In the genomic region with DNA sequence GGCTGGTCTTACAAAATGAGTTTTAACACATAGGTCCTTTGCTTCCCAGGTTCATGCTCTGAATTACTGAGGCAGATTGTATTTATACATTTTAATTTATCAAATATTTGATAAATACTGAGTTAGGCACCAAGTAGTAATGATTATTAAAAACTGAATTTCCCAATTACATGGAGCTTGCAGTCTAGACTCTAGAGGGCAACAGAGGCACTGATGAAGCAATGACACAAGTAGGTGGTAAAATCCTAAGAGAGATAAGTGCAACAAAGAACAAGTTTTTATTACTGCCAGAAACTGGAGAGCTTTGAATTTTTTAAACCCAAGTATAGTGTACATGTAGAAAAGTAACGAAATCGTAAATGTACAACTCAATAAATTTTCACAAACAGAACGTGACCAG, we compare ENCODE assay signal across 9 cellular contexts.
A peak's percentile ranks its signal among the peaks of the same experiment; 100 is the strongest.
DNase-seq lines count a peak whose midpoint lies in the region; ATAC-seq and TF ChIP-seq lines count a peak whose summit lies in the region.
"Had no signal": no experiment of that assay in that cellular context is flagged by ENCODE, and none has a peak within 500 bp of the region (broad histone marks: within the 10 kb centered on the region; RNA-seq: fewer than 3 reads in every experiment).

No MANE protein-coding gene starts in this region.

- intact Hi-C loops in heart right ventricle (cut with DNase I), result loop anchor here in 8 of 10 donors (5.0 to 10.0 kb wide), 4 partner anchors 57 to 573 kb away; a partner anchor contains a TSS
- intact Hi-C loops in sigmoid colon (cut with DNase I), result loop anchor here (10.0 kb wide), 1 partner anchor 403 kb away; a partner anchor contains a TSS

- 88 to 91% methylated on average over 3 of the region's 3 CpGs for WGBS in heart right ventricle, 2 donors
- 16 to 57% methylated on average over 3 of the region's 3 CpGs for WGBS in sigmoid colon, 2 donors

- in situ Hi-C loops in G401 (cut with HindIII; ENCODE audit: low sequenced_read_pairs), result no loop called here

- H3K4me1 ChIP-seq in heart right ventricle, result no peaks in the 10 kb centered on the region
- H3K4me1 ChIP-seq in sigmoid colon, result no peaks in the 10 kb centered on the region

- H3K9me3 ChIP-seq in WERI-Rb-1 (ENCODE audit: severe bottlenecking) (no peaks in the 10 kb centered on the region), heart right ventricle (no peaks in the 10 kb centered on the region), sigmoid colon (peaks cover 0 to under 1% (median 0%) of the 10 kb centered on the region in 4 donors)

- 0 out of 2 replicates have a peak, but pooled peaks have one; percentile 19 for TF ChIP-seq CTCF in WERI-Rb-1 (IDR thresholded peaks at IDR 0.05; ENCODE audit: low read depth, low read length)
- TF ChIP-seq CTCF in heart right ventricle (IDR thresholded peaks at IDR 0.05), result peak in 8 of 9 donors; percentile 30 to 74 (median 62)
- peak in 3 of 4 experiments; percentile 30 to 48 (median 37) for TF ChIP-seq CTCF in sigmoid colon (IDR thresholded peaks at IDR 0.05)

- H3K27me3 ChIP-seq in WERI-Rb-1 (ENCODE audit: insufficient read depth, low read depth, severe bottlenecking) (no peaks in the 10 kb centered on the region), heart right ventricle (no peaks in the 10 kb centered on the region), sigmoid colon (no peaks in the 10 kb centered on the region)

- no peak overlapping the region for H3K27ac ChIP-seq in WERI-Rb-1
- H3K27ac ChIP-seq in heart right ventricle, result no peak overlapping the region
- no peak overlapping the region for H3K27ac ChIP-seq in sigmoid colon

- TF ChIP-seq POLR2A in sigmoid colon (IDR thresholded peaks at IDR 0.05), result no peak

- no peak overlapping the region for H3K4me3 ChIP-seq in WERI-Rb-1 (ENCODE audit: low read depth, low read length)
- H3K4me3 ChIP-seq in heart right ventricle, result no peak overlapping the region
- H3K4me3 ChIP-seq in sigmoid colon, result no peak overlapping the region

- H3K36me3 ChIP-seq in WERI-Rb-1, result no peaks in the 10 kb centered on the region
- no peaks in the 10 kb centered on the region for H3K36me3 ChIP-seq in heart right ventricle
- no peaks in the 10 kb centered on the region for H3K36me3 ChIP-seq in sigmoid colon

- ATAC-seq in GM18868 (IDR thresholded peaks at IDR 0.05; ENCODE audit: unreplicated experiment) (peak; percentile 39), heart right ventricle (peak in 4 of 8 donors; percentile 44 to 61 (median 59)), GM21447 (IDR thresholded peaks at IDR 0.05; ENCODE audit: unreplicated experiment) (no peak)

- DNase-seq in WERI-Rb-1 (no peak), heart right ventricle (no peak), sigmoid colon (no peak), G401 (ENCODE audit: low spot score) (no peak), OCI-M2 (lab: John Stamatoyannopoulos, UW; ENCODE audit: unreplicated experiment) (no peak)
- no peak for DNase-seq in stimulated activated naive CD4-positive, alpha-beta T cell treated with Interleukin-2 at 50 U/mL for 16 hours (lab: John Stamatoyannopoulos, UW)
- DNase-seq: RPMI8226 had no signal

- no peak for TF ChIP-seq EP300 in sigmoid colon (IDR thresholded peaks at IDR 0.05)
